ENCODE assay signal across 9 cellular contexts in genomic region chr3:52108302-52109232, GRCh38. TPM values are rescaled to one million over a fixed set of nuclear protein-coding genes. Genes with fewer than 3 reads are reported as not detected.
DNase-seq lines count a peak whose midpoint lies in the region; ATAC-seq, FAIRE-seq and TF ChIP-seq lines count a peak whose summit lies in the region.
"Had no signal": no experiment of that assay in that cellular context is flagged by ENCODE, and none has a peak within 500 bp of the region (broad histone marks: within the 10 kb centered on the region; RNA-seq: fewer than 3 reads in every experiment).

No MANE protein-coding gene starts in this region.

- H3K27me3 ChIP-seq in lower lobe of right lung (ENCODE audit: low read depth), result no peaks in the 10 kb centered on the region
- no peaks in the 10 kb centered on the region for H3K27me3 ChIP-seq in vagina

- no peaks in the 10 kb centered on the region for H3K36me3 ChIP-seq in lower lobe of right lung
- no peaks in the 10 kb centered on the region for H3K36me3 ChIP-seq in vagina

- no peaks in the 10 kb centered on the region for H3K9me3 Mint-ChIP-seq in T-helper 2 cell treated with Interferon-gamma antibody and Interleukin-4, amounts not matched to agents 5 μg/mL and 100 μg/mL, for 36 hours
- H3K9me3 Mint-ChIP-seq: CD4-positive, CD25-positive, alpha-beta regulatory T cell had no signal

- H3K27me3 Mint-ChIP-seq in T-helper 2 cell treated with Interferon-gamma antibody and Interleukin-4, amounts not matched to agents 5 μg/mL and 100 μg/mL, for 36 hours (ENCODE audit: low read depth), result no peaks in the 10 kb centered on the region
- H3K27me3 Mint-ChIP-seq: CD4-positive, CD25-positive, alpha-beta regulatory T cell had no signal

- intact Hi-C loops in lower lobe of right lung (cut with DNase I) (no loop called here), vagina (cut with DNase I) (no loop called here)

- H3K36me3 Mint-ChIP-seq in T-helper 2 cell treated with Interferon-gamma antibody and Interleukin-4, amounts not matched to agents 5 μg/mL and 100 μg/mL, for 36 hours (ENCODE audit: low read depth), result peaks cover 32% of the 10 kb centered on the region
- H3K36me3 Mint-ChIP-seq: CD4-positive, CD25-positive, alpha-beta regulatory T cell had no signal

- H3K27ac ChIP-seq in caudate nucleus (ENCODE audit: low read depth, low read length), result peak overlapping the region; percentile 85
- peak overlapping the region; percentile 31 for H3K27ac ChIP-seq in lower lobe of right lung
- peak overlapping the region; percentile 32 for H3K27ac ChIP-seq in vagina

- peak overlapping the region; percentile 29 for H3K27ac Mint-ChIP-seq in T-helper 2 cell treated with Interferon-gamma antibody and Interleukin-4, amounts not matched to agents 5 μg/mL and 100 μg/mL, for 36 hours

- FAIRE-seq in GM12892 (lab: Jason Lieb, UNC), result no peak

- H3K9me3 ChIP-seq in lower lobe of right lung (no peaks in the 10 kb centered on the region), vagina (no peaks in the 10 kb centered on the region)

- no peak for TF ChIP-seq POLR2A in vagina (IDR thresholded peaks at IDR 0.05)
- no peak for TF ChIP-seq POLR2A in GM12892 (IDR thresholded peaks at IDR 0.05; ENCODE audit: low read depth, low read length)

- H3K4me1 ChIP-seq in lower lobe of right lung, result peaks cover 23% of the 10 kb centered on the region
- peaks cover 22% of the 10 kb centered on the region for H3K4me1 ChIP-seq in vagina

- no peak overlapping the region for H3K4me3 ChIP-seq in lower lobe of right lung
- no peak overlapping the region for H3K4me3 ChIP-seq in vagina

- DNase-seq in T-helper 2 cell treated with Interferon-gamma antibody and Interleukin-4, amounts not matched to agents 5 μg/mL and 100 μg/mL, for 36 hours (ENCODE audit: low spot score), result no peak
- DNase-seq in T-helper 2 cell (no peak), caudate nucleus (lab: John Stamatoyannopoulos, UW) (peak in 47 of 61 donors; percentile 17 to 81 (median 49)), lower lobe of right lung (peak; percentile 23), vagina (ENCODE audit: extremely low spot score in 2 of 2) (no peak), GM12892 (ENCODE audit: insufficient read length) (no peak)
- DNase-seq: CD4-positive, CD25-positive, alpha-beta regulatory T cell had no signal

- ATAC-seq in lower lobe of right lung (peak in 1 of 2 donors; percentile 35), GM18870 (IDR thresholded peaks at IDR 0.05; ENCODE audit: unreplicated experiment) (no peak), GM18502 (IDR thresholded peaks at IDR 0.05; ENCODE audit: poor library complexity, unreplicated experiment) (no peak)

- no peak overlapping the region for H3K4me3 Mint-ChIP-seq in T-helper 2 cell treated with Interferon-gamma antibody and Interleukin-4, amounts not matched to agents 5 μg/mL and 100 μg/mL, for 36 hours
- H3K4me3 Mint-ChIP-seq: CD4-positive, CD25-positive, alpha-beta regulatory T cell had no signal

- TF ChIP-seq CTCF in lower lobe of right lung (IDR thresholded peaks at IDR 0.05), result peak; percentile 24
- TF ChIP-seq CTCF in vagina (IDR thresholded peaks at IDR 0.05), result no peak

- no peaks in the 10 kb centered on the region for H3K4me1 Mint-ChIP-seq in T-helper 2 cell treated with Interferon-gamma antibody and Interleukin-4, amounts not matched to agents 5 μg/mL and 100 μg/mL, for 36 hours (ENCODE audit: low read depth)
- H3K4me1 Mint-ChIP-seq: CD4-positive, CD25-positive, alpha-beta regulatory T cell had no signal

RNA-seq across cellular contexts. Expression of gene POC1A, which starts 45.7 kb away (rescaled TPM):
- total RNA-seq in lower lobe of right lung (2.7 TPM), vagina (0.74 TPM)
- 9.9 TPM for polyA plus RNA-seq in GM12892 (2012; ENCODE audit: missing spikeins)

RNA-seq across cellular contexts. Expression of gene DUSP7, which starts 52.2 kb away (rescaled TPM):
- total RNA-seq in lower lobe of right lung (28.8 TPM), vagina (59.9 TPM)
- 7.0 TPM for polyA plus RNA-seq in GM12892 (2012; ENCODE audit: missing spikeins)

Comparison
In these comparisons a context has a peak if more than half of its experiments do, and no peak if none do; other contexts are left out.
1. DNase-seq: peak in caudate nucleus (47 of 61) and lower lobe of right lung (single experiment); none in T-helper 2 cell treated with Interferon-gamma antibody and Interleukin-4, amounts not matched to agents 5 μg/mL and 100 μg/mL, for 36 hours (single experiment), T-helper 2 cell (0 of 5), vagina (0 of 2) and GM12892 (single experiment).
2. H3K27ac ChIP-seq: peak in every context shown above with its lines; median percentile 85 in caudate nucleus; 32 in vagina; 31 in lower lobe of right lung.